17 cellular contexts compared by ENCODE assay signal in the genomic region with DNA sequence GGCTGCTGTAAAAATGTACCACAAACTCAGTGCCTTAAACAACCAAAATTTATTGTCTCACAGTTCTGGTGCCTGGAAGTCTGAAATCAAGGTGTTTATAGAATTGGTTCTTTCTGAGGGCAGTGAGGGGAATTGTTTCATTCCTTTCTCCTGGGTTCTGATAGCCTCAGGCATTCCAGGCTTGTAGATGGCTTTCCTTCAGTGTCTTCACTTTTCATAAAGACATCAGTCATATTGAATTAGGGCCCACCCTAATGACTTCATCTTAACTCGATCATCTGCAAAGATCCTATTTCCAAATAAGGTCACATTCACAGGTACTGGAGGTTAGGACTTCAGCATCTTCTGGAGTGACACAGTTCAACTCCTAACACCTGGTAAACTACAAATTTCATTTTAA. TPM values are rescaled to one million over a fixed set of nuclear protein-coding genes. Genes with fewer than 3 reads are reported as not detected.
DNase-seq lines count a peak whose midpoint lies in the region; ATAC-seq and TF ChIP-seq lines count a peak whose summit lies in the region.
"Had no signal": no experiment of that assay in that cellular context is flagged by ENCODE, and none has a peak within 500 bp of the region (broad histone marks: within the 10 kb centered on the region; RNA-seq: fewer than 3 reads in every experiment).

No MANE protein-coding gene starts in this region.

- H4K20me1 ChIP-seq in Karpas-422 (ENCODE audit: insufficient read depth, low read depth, low read length), result no peaks in the 10 kb centered on the region

- no peak overlapping the region for H3K4me2 ChIP-seq in Karpas-422 (ENCODE audit: low read depth, low read length, poor library complexity, severe bottlenecking)

- H3K27me3 ChIP-seq in HAP-1 (ENCODE audit: low read depth) (no peaks in the 10 kb centered on the region), thoracic aorta (replicated peaks; ENCODE audit: insufficient read depth) (no peaks in the 10 kb centered on the region), Karpas-422 (ENCODE audit: low read length) (no peaks in the 10 kb centered on the region)

- H3K4me1 ChIP-seq in HAP-1, result peaks cover 39% of the 10 kb centered on the region
- no peaks in the 10 kb centered on the region for H3K4me1 ChIP-seq in thoracic aorta (ENCODE audit: control insufficient read depth in 1 of 2, low read depth in 2 of 2)
- H3K4me1 ChIP-seq in Karpas-422 (ENCODE audit: low read length), result peaks cover 19% of the 10 kb centered on the region

- no peak for TF ChIP-seq CTCF in thoracic aorta (IDR thresholded peaks at IDR 0.05)

- H3K9me2 ChIP-seq in Karpas-422 (replicated peaks; ENCODE audit: insufficient read depth, low read length), result no peaks in the 10 kb centered on the region

- H3K27ac ChIP-seq in SK-N-MC, result peak overlapping the region; percentile 77
- H3K27ac ChIP-seq in thoracic aorta, result peak overlapping the region; percentile 5 to 9
- no peak overlapping the region for H3K27ac ChIP-seq in Karpas-422 (ENCODE audit: low read length)
- H3K27ac ChIP-seq: VCaP had no signal

- in situ Hi-C loops in HAP-1 (cut with MboI; ENCODE audit: low sequenced_read_pairs), result no loop called here

- H3K9me3 ChIP-seq in HAP-1 (no peaks in the 10 kb centered on the region), SK-N-MC (ENCODE audit: low read depth, low read length) (no peaks in the 10 kb centered on the region), thoracic aorta (no peaks in the 10 kb centered on the region), Karpas-422 (ENCODE audit: low read length) (no peaks in the 10 kb centered on the region)

- H3K36me3 ChIP-seq in HAP-1 (replicated peaks), result no peaks in the 10 kb centered on the region
- H3K36me3 ChIP-seq in SK-N-MC (ENCODE audit: insufficient read depth, low read length), result no peaks in the 10 kb centered on the region
- no peaks in the 10 kb centered on the region for H3K36me3 ChIP-seq in thoracic aorta
- H3K36me3 ChIP-seq in Karpas-422 (ENCODE audit: insufficient read depth, low read length), result no peaks in the 10 kb centered on the region

- DNase-seq in NCI-H748 (lab: John Stamatoyannopoulos, UW; ENCODE audit: unreplicated experiment), result peak; percentile 21
- DNase-seq in NCI-H748 treated with DMSO at 0.1 percent for 48 hours (lab: John Stamatoyannopoulos, UW), result no peak
- peak; percentile 45 to 65 for DNase-seq in HAP-1 (ENCODE audit: low spot score in 2 of 2)
- DNase-seq in SK-N-MC (ENCODE audit: low read depth, low spot score), result no peak
- no peak for DNase-seq in thoracic aorta (ENCODE audit: low spot score)
- DNase-seq in islet precursor cell, result no peak
- no peak for DNase-seq in Karpas-422
- DNase-seq: activated effector memory CD4-positive, alpha-beta T cell treated with Interleukin-2 at 50 U/mL for 16 hours; cerebellar nuclear complex; foreskin fibroblast; naive B cell; PC-3; posterior cingulate gyrus; stimulated activated CD4-positive, alpha-beta T cell treated with anti-CD3 and anti-CD28 coated beads, Interleukin-12 subunit alpha, Interleukin-12 subunit beta, amount 100 ng/mL, for 4 hours; SW 1271 had no signal

- no peak for ATAC-seq in thoracic aorta (ENCODE audit: insufficient number of reproducible peaks, low FRiP score, low read depth)
- no peak for ATAC-seq in HG03196 (IDR thresholded peaks at IDR 0.05; ENCODE audit: unreplicated experiment)
- ATAC-seq: PC-3 had no signal

- H2AFZ ChIP-seq in Karpas-422 (ENCODE audit: low read length), result no peak overlapping the region

- H3K4me3 ChIP-seq in HAP-1 (no peak overlapping the region), SK-N-MC (peak overlapping the region; percentile 41), thoracic aorta (peak overlapping the region; percentile 24), Karpas-422 (ENCODE audit: low read length) (no peak overlapping the region)

- H3K79me2 ChIP-seq in Karpas-422 (ENCODE audit: low read length), result no peaks in the 10 kb centered on the region

- H3K9ac ChIP-seq in SK-N-MC (ENCODE audit: insufficient read length) (no peak overlapping the region), Karpas-422 (ENCODE audit: low read length) (no peak overlapping the region)

RNA-seq across cellular contexts. Expression of a gene that starts 15.0 kb away (rescaled TPM):
- total RNA-seq in thoracic aorta, result 10 to 100 TPM; 10.3 to 12.6 TPM
- total RNA-seq in Karpas-422 (2014; rRNA removed; shearing (Covaris generic); ENCODE audit: low replicate concordance), result 16.8 and 18.5 TPM in 2 replicates

RNA-seq across cellular contexts. Expression of a gene that starts 25.0 kb away (rescaled TPM):
- total RNA-seq in thoracic aorta, result 10 to 100 TPM; 25.5 to 68.6 TPM
- total RNA-seq in Karpas-422 (2014; rRNA removed; shearing (Covaris generic); ENCODE audit: low replicate concordance), result 51.5 and 112 TPM in 2 replicates

Comparison
In these comparisons a context has a peak if more than half of its experiments do, and no peak if none do; other contexts are left out.
1. DNase-seq: peak in NCI-H748 (single experiment) and HAP-1 (2 of 2); none in NCI-H748 treated with DMSO at 0.1 percent for 48 hours (single experiment), SK-N-MC (single experiment), thoracic aorta (single experiment), islet precursor cell (single experiment) and Karpas-422 (single experiment).
2. H3K4me3 ChIP-seq: peak in SK-N-MC (single experiment) and thoracic aorta (single experiment); none in HAP-1 (single experiment) and Karpas-422 (single experiment).